Comparison of ENCODE assay signal across 13 cellular contexts in the genomic region with DNA sequence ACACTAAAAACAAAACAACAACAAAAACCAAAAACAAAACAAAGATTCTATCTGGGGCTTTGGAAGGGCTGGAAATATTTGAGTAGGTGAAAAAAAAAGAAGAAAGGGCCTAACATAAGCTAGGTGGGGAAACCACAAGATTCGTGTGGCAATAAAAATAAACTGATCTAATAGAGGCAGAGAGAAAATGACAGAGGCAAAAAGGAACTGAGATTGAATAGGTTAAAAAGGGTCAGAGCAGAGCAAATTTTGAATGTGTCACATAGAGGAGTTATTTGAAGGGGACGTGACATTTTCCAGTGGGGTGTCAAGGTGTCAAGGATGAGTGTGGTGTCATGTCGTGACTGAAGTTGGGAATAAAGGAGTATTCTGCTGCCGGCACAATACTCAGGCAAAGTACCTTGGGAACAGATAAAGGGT.
DNase-seq lines count a peak whose midpoint lies in the region; ATAC-seq and TF ChIP-seq lines count a peak whose summit lies in the region.
"Had no signal": no experiment of that assay in that cellular context is flagged by ENCODE, and none has a peak within 500 bp of the region (broad histone marks: within the 10 kb centered on the region; RNA-seq: fewer than 3 reads in every experiment).

No MANE protein-coding gene starts in this region.

- no peak overlapping the region for H3K27ac Mint-ChIP-seq in T-helper 2 cell treated with Interferon-gamma antibody and Interleukin-4, amounts not matched to agents 5 μg/mL and 100 μg/mL, for 36 hours
- H3K27ac Mint-ChIP-seq in progenitor cell of endocrine pancreas: no peak overlapping the region

- no peaks in the 10 kb centered on the region for H3K4me1 ChIP-seq in upper lobe of right lung

- intact Hi-C loops in upper lobe of right lung (cut with DNase I): no loop called here

- TF ChIP-seq CTCF in upper lobe of right lung (IDR thresholded peaks at IDR 0.05) (no peak), progenitor cell of endocrine pancreas (IDR thresholded peaks at IDR 0.05; ENCODE audit: unreplicated experiment) (no peak)

- peaks cover 7% of the 10 kb centered on the region for H3K27me3 Mint-ChIP-seq in T-helper 2 cell treated with Interferon-gamma antibody and Interleukin-4, amounts not matched to agents 5 μg/mL and 100 μg/mL, for 36 hours (ENCODE audit: low read depth)
- peaks cover 9% of the 10 kb centered on the region for H3K27me3 Mint-ChIP-seq in progenitor cell of endocrine pancreas

- H3K9me3 Mint-ChIP-seq in T-helper 2 cell treated with Interferon-gamma antibody and Interleukin-4, amounts not matched to agents 5 μg/mL and 100 μg/mL, for 36 hours: no peaks in the 10 kb centered on the region
- no peaks in the 10 kb centered on the region for H3K9me3 Mint-ChIP-seq in progenitor cell of endocrine pancreas (ENCODE audit: low read depth)
- H3K9me3 Mint-ChIP-seq: activated T-cell treated with anti-CD3 and anti-CD28 coated beads, Interleukin-2, amount 50 U/mL, for 4 hours; neural crest cell had no signal

- H3K4me3 ChIP-seq in upper lobe of right lung: no peak overlapping the region
- H3K4me3 ChIP-seq: BLaER1, stomach had no signal

- ATAC-seq in GM18505 (IDR thresholded peaks at IDR 0.05; ENCODE audit: unreplicated experiment) (peak; percentile 69), GM21360 (IDR thresholded peaks at IDR 0.05; ENCODE audit: unreplicated experiment) (peak; percentile 68), HG03025 (IDR thresholded peaks at IDR 0.05; ENCODE audit: low FRiP score, unreplicated experiment) (peak; percentile 68), upper lobe of right lung (no peak)
- ATAC-seq: activated T-cell treated with anti-CD3 and anti-CD28 coated beads, Interleukin-2, amount 50 U/mL, for 4 hours had no signal

- H3K9me3 ChIP-seq in upper lobe of right lung: no peaks in the 10 kb centered on the region
- H3K9me3 ChIP-seq: BLaER1, stomach had no signal

- no peak overlapping the region for H3K27ac ChIP-seq in upper lobe of right lung
- H3K27ac ChIP-seq: BLaER1, stomach had no signal

- no peaks in the 10 kb centered on the region for H3K36me3 Mint-ChIP-seq in T-helper 2 cell treated with Interferon-gamma antibody and Interleukin-4, amounts not matched to agents 5 μg/mL and 100 μg/mL, for 36 hours (ENCODE audit: low read depth)
- no peaks in the 10 kb centered on the region for H3K36me3 Mint-ChIP-seq in progenitor cell of endocrine pancreas (ENCODE audit: insufficient read depth)

- TF ChIP-seq POLR2A in GM18505 (IDR thresholded peaks at IDR 0.05; ENCODE audit: borderline replicate concordance, extremely low read depth, insufficient read depth, insufficient read length): no peak

- no peak overlapping the region for H3K4me3 Mint-ChIP-seq in T-helper 2 cell treated with Interferon-gamma antibody and Interleukin-4, amounts not matched to agents 5 μg/mL and 100 μg/mL, for 36 hours
- no peak overlapping the region for H3K4me3 Mint-ChIP-seq in progenitor cell of endocrine pancreas (ENCODE audit: low read depth)
- H3K4me3 Mint-ChIP-seq: activated T-cell treated with anti-CD3 and anti-CD28 coated beads, Interleukin-2, amount 50 U/mL, for 4 hours; neural crest cell had no signal

- no peaks in the 10 kb centered on the region for H3K36me3 ChIP-seq in upper lobe of right lung
- H3K36me3 ChIP-seq: BLaER1, stomach had no signal

- DNase-seq in NOMO-1 (lab: John Stamatoyannopoulos, UW; ENCODE audit: unreplicated experiment in 2 of 2) (peak; percentile 19 to 43), upper lobe of right lung (no peak), globus pallidus (ENCODE audit: low spot score) (no peak), progenitor cell of endocrine pancreas (ENCODE audit: low spot score, unreplicated experiment) (no peak)
- no peak for DNase-seq in T-helper 2 cell treated with Interferon-gamma antibody and Interleukin-4, amounts not matched to agents 5 μg/mL and 100 μg/mL, for 36 hours (ENCODE audit: low spot score)
- DNase-seq: activated T-cell treated with anti-CD3 and anti-CD28 coated beads, Interleukin-2, amount 50 U/mL, for 4 hours; NCI-H1694 treated with DMSO at 0.1 percent for 48 hours; stomach had no signal

- H3K4me1 Mint-ChIP-seq in T-helper 2 cell treated with Interferon-gamma antibody and Interleukin-4, amounts not matched to agents 5 μg/mL and 100 μg/mL, for 36 hours (ENCODE audit: low read depth): no peaks in the 10 kb centered on the region
- H3K4me1 Mint-ChIP-seq in progenitor cell of endocrine pancreas (ENCODE audit: low read depth): peaks cover 4% of the 10 kb centered on the region

- no peaks in the 10 kb centered on the region for H3K27me3 ChIP-seq in upper lobe of right lung
- H3K27me3 ChIP-seq: BLaER1, stomach had no signal

Comparison
In these comparisons a context has a peak if more than half of its experiments do, and no peak if none do; other contexts are left out.
1. DNase-seq: peak in NOMO-1 (2 of 2); none in upper lobe of right lung (single experiment), T-helper 2 cell treated with Interferon-gamma antibody and Interleukin-4, amounts not matched to agents 5 μg/mL and 100 μg/mL, for 36 hours (single experiment), globus pallidus (single experiment) and progenitor cell of endocrine pancreas (single experiment).